In the genomic region with DNA sequence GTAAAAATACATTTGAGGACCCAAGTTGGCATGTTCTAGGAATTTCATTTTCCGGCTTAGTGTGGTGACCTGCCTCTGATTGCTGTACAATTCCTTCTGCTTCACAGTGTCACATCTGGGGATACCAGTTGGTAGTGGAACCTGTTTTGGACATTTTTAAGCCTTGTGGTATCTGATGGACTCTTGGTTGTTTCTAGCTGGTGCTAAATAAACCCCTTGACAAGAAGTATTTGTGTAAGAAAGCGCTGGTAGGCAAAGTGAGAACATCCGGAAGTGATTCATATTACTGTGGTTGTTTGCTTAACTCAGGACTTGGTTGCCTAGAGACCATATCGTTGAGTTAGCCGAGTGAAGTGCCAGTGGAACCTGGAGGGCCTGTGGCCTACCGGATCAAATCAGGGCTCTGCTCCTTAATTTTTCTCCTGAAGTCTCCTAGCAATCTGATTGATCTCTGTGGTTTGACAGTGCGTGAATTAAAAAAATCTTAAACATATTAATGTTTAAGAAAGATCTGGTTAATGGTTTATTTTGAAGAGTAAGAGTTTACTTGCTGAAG, we compare ENCODE assay signal across 8 cellular contexts. TPM values are rescaled to one million over a fixed set of nuclear protein-coding genes. Genes with fewer than 3 reads are reported as not detected.
A peak's percentile ranks its signal among the peaks of the same experiment; 100 is the strongest.
DNase-seq lines count a peak whose midpoint lies in the region; ATAC-seq, FAIRE-seq and TF ChIP-seq lines count a peak whose summit lies in the region.

No MANE protein-coding gene starts in this region.

- dilution Hi-C loops in keratinocyte (cut with MboI; ENCODE audit: extremely low pct_ligation_motif_present, low sequenced_read_pairs): no loop called here

- TF ChIP-seq CTCF in bronchial epithelial cell (IDR thresholded peaks at IDR 0.05; ENCODE audit: insufficient read depth, low read length, severe bottlenecking) (no peak), keratinocyte (optimal IDR thresholded peaks at IDR 0.05 in 1 of 3, IDR thresholded peaks at IDR 0.05 in 1 of 3, conservative IDR thresholded peaks at IDR 0.05 in 1 of 3; ENCODE audit: extremely low read depth in 1 of 3, insufficient read depth in 2 of 3, low read length in 3 of 3) (no peak)

- H3K9me1 ChIP-seq in keratinocyte (ENCODE audit: control insufficient read depth, extremely low read depth, insufficient read depth, low read length): peaks cover 4% of the 10 kb centered on the region

- ATAC-seq in GM18508 (IDR thresholded peaks at IDR 0.05; ENCODE audit: insufficient read depth, unreplicated experiment) (peak; percentile 62), HG02970 (IDR thresholded peaks at IDR 0.05; ENCODE audit: low FRiP score, unreplicated experiment) (peak; percentile 89)

- H3K36me3 ChIP-seq in bronchial epithelial cell (ENCODE audit: control insufficient read depth, insufficient read depth, low read length) (no peaks in the 10 kb centered on the region), keratinocyte (ENCODE audit: control insufficient read depth in 2 of 2, extremely low read depth in 1 of 2, insufficient read depth in 2 of 2, low read length in 2 of 2) (peaks cover 0 to 9% of the 10 kb centered on the region in 2 experiments)

- peaks cover 51% of the 10 kb centered on the region for H3K4me1 ChIP-seq in keratinocyte (ENCODE audit: control insufficient read depth, extremely low read depth, insufficient read depth, low read length)

- FAIRE-seq in bronchial epithelial cell (lab: Jason Lieb, UNC): no peak
- peak; percentile 89 for FAIRE-seq in keratinocyte (lab: Jason Lieb, UNC)

- peak overlapping the region; percentile 90 for H3K27ac ChIP-seq in keratinocyte (ENCODE audit: control insufficient read depth, insufficient read depth, low read length)

- H2AFZ ChIP-seq in keratinocyte (ENCODE audit: control insufficient read depth, low read length): no peak overlapping the region

- H3K27me3 ChIP-seq in bronchial epithelial cell (ENCODE audit: control insufficient read depth, insufficient read depth, low read length) (no peaks in the 10 kb centered on the region), keratinocyte (ENCODE audit: control insufficient read depth, extremely low read depth, insufficient read depth, low read length) (no peaks in the 10 kb centered on the region)

- H3K79me2 ChIP-seq in keratinocyte (ENCODE audit: control insufficient read depth, insufficient read depth, low read length): peaks cover 95% of the 10 kb centered on the region

- peaks cover 11% of the 10 kb centered on the region for H4K20me1 ChIP-seq in keratinocyte (ENCODE audit: control insufficient read depth, extremely low read depth, insufficient read depth, low read length)

- peak overlapping the region; percentile 64 for H3K9ac ChIP-seq in keratinocyte (ENCODE audit: control insufficient read depth, extremely low read depth, insufficient read depth, low read length)

- no peaks in the 10 kb centered on the region for H3K9me3 ChIP-seq in keratinocyte (ENCODE audit: control insufficient read depth, low read depth, low read length)

- DNase-seq in A172 (ENCODE audit: low spot score): peak; percentile 95
- peak; percentile 65 for DNase-seq in NCI-H146 (lab: John Stamatoyannopoulos, UW)
- DNase-seq in T-helper 22 cell (ENCODE audit: low read depth): peak; percentile 68
- DNase-seq in bronchial epithelial cell (ENCODE audit: low read depth): peak; percentile 97
- DNase-seq in keratinocyte (ENCODE audit: low read depth, low spot score): peak; percentile 73
- peak; percentile 18 for DNase-seq in stimulated activated CD4-positive, alpha-beta T cell treated with anti-CD3 and anti-CD28 coated beads, Interleukin-4, amount 100 ng/mL, for 1 hour

- peak overlapping the region; percentile 69 for H3K4me2 ChIP-seq in keratinocyte (ENCODE audit: control insufficient read depth, extremely low read depth, insufficient read depth, low read depth, low read length)

- no peak overlapping the region for H3K4me3 ChIP-seq in bronchial epithelial cell (ENCODE audit: low read depth, low read length)
- H3K4me3 ChIP-seq in keratinocyte (ENCODE audit: control insufficient read depth in 2 of 3, extremely low read depth in 1 of 3, insufficient read depth in 2 of 3, low read depth in 1 of 3, low read length in 3 of 3): peak overlapping the region in 2 of 3 experiments; percentile 51

RNA-seq across cellular contexts. Expression of a gene that starts 12.8 kb away (rescaled TPM):
- total RNA-seq in A172 (2014; rRNA removed; shearing (Covaris generic)): 211 and 213 TPM in 2 replicates
- total RNA-seq in bronchial epithelial cell: 163 and 276 TPM in 2 replicates
- polyA plus RNA-seq in keratinocyte: 219 to 310 TPM (median 253 TPM) in 3 replicates
- 1,067 TPM for polyA plus RNA-seq in keratinocyte (2011; ENCODE audit: low read depth)
- 127 and 198 TPM in 2 replicates for polyA plus RNA-seq in keratinocyte (2011; cell fraction: cytosol; rRNA removed)
- polyA plus RNA-seq in keratinocyte (2011; cell fraction: nucleus; rRNA removed): 543 and 692 TPM in 2 replicates
- 163 and 252 TPM in 2 replicates for polyA plus RNA-seq in keratinocyte (2012; ENCODE audit: low replicate concordance)
- 189 to 616 TPM (median 435 TPM) in 3 replicates for polyA minus RNA-seq in keratinocyte
- polyA minus RNA-seq in keratinocyte (2011; cell fraction: cytosol; rRNA and poly(A)+ RNA removed): 205 TPM
- polyA minus RNA-seq in keratinocyte (2011; cell fraction: nucleus; rRNA and poly(A)+ RNA removed): 533 and 899 TPM in 2 replicates

RNA-seq across cellular contexts. Expression of a gene that starts 48.8 kb away (rescaled TPM):
- total RNA-seq in A172 (2014; rRNA removed; shearing (Covaris generic)): 1.8 and 8.3 TPM in 2 replicates
- total RNA-seq in bronchial epithelial cell: 3.3 and 4.2 TPM in 2 replicates
- 2.0 to 2.3 TPM (median 2.2 TPM) in 3 replicates for polyA plus RNA-seq in keratinocyte
- polyA plus RNA-seq in keratinocyte (2011; ENCODE audit: low read depth): 1.1 TPM
- polyA plus RNA-seq in keratinocyte (2011; cell fraction: cytosol; rRNA removed): 1.1 and 1.5 TPM in 2 replicates
- polyA plus RNA-seq in keratinocyte (2011; cell fraction: nucleus; rRNA removed): 2.6 and 2.8 TPM in 2 replicates
- 0.78 and 1.5 TPM in 2 replicates for polyA plus RNA-seq in keratinocyte (2012; ENCODE audit: low replicate concordance)
- 0.72 to 1.8 TPM (median 1.4 TPM) in 3 replicates for polyA minus RNA-seq in keratinocyte
- polyA minus RNA-seq in keratinocyte (2011; cell fraction: cytosol; rRNA and poly(A)+ RNA removed): 0.38 TPM
- polyA minus RNA-seq in keratinocyte (2011; cell fraction: nucleus; rRNA and poly(A)+ RNA removed): 0.74 and 2.2 TPM in 2 replicates

Comparison
In these comparisons a context has a peak if more than half of its experiments do, and no peak if none do; other contexts are left out.
1. DNase-seq: peak in every context shown above with its lines; median percentile 97 in bronchial epithelial cell; 95 in A172; 73 in keratinocyte; 68 in T-helper 22 cell; 65 in NCI-H146; 18 in stimulated activated CD4-positive, alpha-beta T cell treated with anti-CD3 and anti-CD28 coated beads, Interleukin-4, amount 100 ng/mL, for 1 hour.